ENCODE assay signal across 9 cellular contexts in the genomic region with DNA sequence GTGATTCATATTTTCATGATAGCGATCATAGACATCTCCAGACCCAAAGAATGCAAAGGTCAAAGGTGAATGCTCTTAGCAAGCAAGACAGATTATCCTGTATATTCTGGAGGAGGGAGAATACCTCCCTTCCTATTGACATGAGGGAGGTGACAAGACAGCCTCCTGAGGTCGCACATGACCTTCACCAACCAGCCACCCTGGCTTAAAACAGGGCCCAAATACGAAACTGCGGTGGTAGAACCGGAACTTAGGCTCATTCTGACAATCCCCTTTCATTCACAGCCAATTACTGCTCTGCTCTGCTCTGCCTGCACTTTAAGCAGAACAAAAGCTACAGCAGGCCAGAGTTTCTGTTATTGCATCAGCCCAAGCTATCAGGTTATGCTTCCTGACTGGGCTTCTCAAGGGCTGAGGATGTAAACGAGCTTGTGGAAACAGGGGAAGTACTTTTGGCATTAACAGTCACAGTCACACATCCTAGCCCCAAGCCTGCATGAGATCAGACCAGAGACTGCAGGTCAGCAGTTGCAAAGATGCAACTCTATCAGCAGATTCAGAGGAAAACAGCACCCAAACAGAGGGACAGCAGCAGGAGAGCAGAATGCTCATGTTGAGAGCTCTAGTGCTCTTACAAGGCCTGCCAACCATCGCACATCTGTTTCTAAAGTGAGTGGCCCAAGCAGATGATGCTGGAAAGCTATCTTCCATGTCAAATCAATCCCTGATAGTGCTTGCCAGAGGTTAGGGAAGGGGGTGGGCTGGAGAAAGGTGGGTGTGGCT. TPM values are rescaled to one million over a fixed set of nuclear protein-coding genes. Genes with fewer than 3 reads are reported as not detected.
A peak's percentile ranks its signal among the peaks of the same experiment; 100 is the strongest.
DNase-seq lines count a peak whose midpoint lies in the region; ATAC-seq, FAIRE-seq and TF ChIP-seq lines count a peak whose summit lies in the region.
"Had no signal": no experiment of that assay in that cellular context is flagged by ENCODE, and none has a peak within 500 bp of the region (broad histone marks: within the 10 kb centered on the region; RNA-seq: fewer than 3 reads in every experiment).

No MANE protein-coding gene starts in this region.

- H3K4me2 ChIP-seq in PC-9 (no peak overlapping the region), endothelial cell of umbilical vein (ENCODE audit: insufficient read depth, low read length) (no peak overlapping the region)

- no peak for DNase-seq in GM12892 (ENCODE audit: insufficient read length)
- DNase-seq in PC-9 = no peak
- peak; percentile 1 for DNase-seq in endothelial cell of umbilical vein (ENCODE audit: low read depth, low spot score)
- DNase-seq in stimulated activated naive B cell treated with anti-CD40 and anti-IgM and Interleukin-4, amounts not matched to agents 10 μg/mL and 1 μg/mL and 100 μg/mL, for 72 hours = peak; percentile 36
- no peak for DNase-seq in D341Med (ENCODE audit: low spot score)
- DNase-seq in dorsolateral prefrontal cortex = no peak
- no peak for DNase-seq in adrenal gland

- H4K20me1 ChIP-seq in PC-9 (ENCODE audit: insufficient read depth) = no peaks in the 10 kb centered on the region
- H4K20me1 ChIP-seq in endothelial cell of umbilical vein (replicated peaks; ENCODE audit: control insufficient read depth, extremely low read depth, insufficient read depth, low read length) = no peaks in the 10 kb centered on the region

- POLR2A ChIA-PET in PC-9 (lab: Charles Lee; ENCODE audit: unreplicated experiment) = no interaction called here
- POLR2A ChIA-PET in endothelial cell of umbilical vein (lab: Charles Lee) = no interaction called here

- CTCF ChIA-PET in PC-9 (lab: Charles Lee) (no interaction called here), endothelial cell of umbilical vein (lab: Charles Lee) (interaction anchor here (1.3 kb wide), 1 partner anchor 27 kb away, joined by 3 read pairs; no protein-coding TSS in a partner anchor)

- dilution Hi-C loops in endothelial cell of umbilical vein (cut with MboI; ENCODE audit: extremely low pct_ligation_motif_present, low sequenced_read_pairs) = no loop called here

- H3K4me3 ChIP-seq in PC-9 = no peak overlapping the region
- no peak overlapping the region for H3K4me3 ChIP-seq in endothelial cell of umbilical vein (replicated peaks in 1 of 3; ENCODE audit: insufficient read depth in 1 of 3, low read depth in 1 of 3, low read length in 3 of 3)
- no peak overlapping the region for H3K4me3 ChIP-seq in dorsolateral prefrontal cortex
- H3K4me3 ChIP-seq in adrenal gland = no peak overlapping the region

- H3K4me1 Mint-ChIP-seq in stimulated activated naive B cell treated with anti-CD40 and anti-IgM and Interleukin-4, amounts not matched to agents 10 μg/mL and 1 μg/mL and 100 μg/mL, for 72 hours = peaks cover 25 to 27% of the 10 kb centered on the region in 2 donors

- TF ChIP-seq POLR2A in GM12892 (IDR thresholded peaks at IDR 0.05; ENCODE audit: low read depth, low read length) = no peak
- no peak for TF ChIP-seq POLR2A in endothelial cell of umbilical vein (IDR thresholded peaks at IDR 0.05; ENCODE audit: low read depth, low read length)
- no peak for TF ChIP-seq POLR2A in adrenal gland (IDR thresholded peaks at IDR 0.05)

- no peaks in the 10 kb centered on the region for H3F3A ChIP-seq in PC-9 (ENCODE audit: insufficient read depth, low read depth)

- H3K9me3 Mint-ChIP-seq in stimulated activated naive B cell treated with anti-CD40 and anti-IgM and Interleukin-4, amounts not matched to agents 10 μg/mL and 1 μg/mL and 100 μg/mL, for 72 hours = no peaks in the 10 kb centered on the region

- H3K9me3 ChIP-seq in PC-9 (ENCODE audit: insufficient read depth, low read depth) (no peaks in the 10 kb centered on the region), endothelial cell of umbilical vein (replicated peaks; ENCODE audit: control insufficient read depth, insufficient read depth, low read length) (no peaks in the 10 kb centered on the region), adrenal gland (replicated peaks in 1 of 3) (no peaks in the 10 kb centered on the region)

- no peaks in the 10 kb centered on the region for H3K9me1 ChIP-seq in endothelial cell of umbilical vein (replicated peaks; ENCODE audit: control insufficient read depth, extremely low read depth, insufficient read depth, low read length)

- peak overlapping the region; percentile 85 for H3K27ac Mint-ChIP-seq in stimulated activated naive B cell treated with anti-CD40 and anti-IgM and Interleukin-4, amounts not matched to agents 10 μg/mL and 1 μg/mL and 100 μg/mL, for 72 hours

- peak; percentile 88 for FAIRE-seq in GM12892 (lab: Jason Lieb, UNC)
- FAIRE-seq in endothelial cell of umbilical vein (lab: Jason Lieb, UNC) = no peak
- FAIRE-seq: islet of Langerhans had no signal

- peak overlapping the region in 1 of 2 donors; percentile 17 for H3K4me3 Mint-ChIP-seq in stimulated activated naive B cell treated with anti-CD40 and anti-IgM and Interleukin-4, amounts not matched to agents 10 μg/mL and 1 μg/mL and 100 μg/mL, for 72 hours

- H3K27ac ChIP-seq in PC-9 (peak overlapping the region; percentile 53; the same call in 1 of the 2 replicates), endothelial cell of umbilical vein (ENCODE audit: insufficient read depth, low read depth, low read length) (no peak overlapping the region), dorsolateral prefrontal cortex (no peak overlapping the region), adrenal gland (no peak overlapping the region)

- ATAC-seq in HG02798 (IDR thresholded peaks at IDR 0.05; ENCODE audit: poor library complexity, unreplicated experiment) = peak; percentile 83
- peak; percentile 87 to 88 for ATAC-seq in stimulated activated naive B cell treated with anti-CD40 and anti-IgM and Interleukin-4, amounts not matched to agents 10 μg/mL and 1 μg/mL and 100 μg/mL, for 72 hours (replicated peaks)

- WGBS in adrenal gland, 4 donors = 62 to 71% (median 67%) methylated on average over 6 to 7 of the region's 7 CpGs

- H3K9ac ChIP-seq in endothelial cell of umbilical vein (replicated peaks; ENCODE audit: extremely low read depth, insufficient read depth, low read length) = no peak overlapping the region

- TF ChIP-seq CTCF in PC-9 (conservative IDR thresholded peaks at IDR 0.05) (no peak), endothelial cell of umbilical vein (IDR thresholded peaks at IDR 0.05; ENCODE audit: extremely low read depth in 1 of 2, insufficient read depth in 1 of 2, low read depth in 1 of 2, low read length in 2 of 2) (no peak), dorsolateral prefrontal cortex (IDR thresholded peaks at IDR 0.05 in 54 of 56, conservative IDR thresholded peaks at IDR 0.05 in 2 of 56; ENCODE audit: low read depth in 1 of 56, partially characterized antibody in 56 of 56) (no peak), adrenal gland (IDR thresholded peaks at IDR 0.05) (no peak)

- H3K27me3 Mint-ChIP-seq in stimulated activated naive B cell treated with anti-CD40 and anti-IgM and Interleukin-4, amounts not matched to agents 10 μg/mL and 1 μg/mL and 100 μg/mL, for 72 hours = peaks cover 0 to 5% of the 10 kb centered on the region in 2 donors

- H3K79me2 ChIP-seq in PC-9 (ENCODE audit: low read depth) = no peaks in the 10 kb centered on the region
- no peaks in the 10 kb centered on the region for H3K79me2 ChIP-seq in endothelial cell of umbilical vein (ENCODE audit: control insufficient read depth, insufficient read depth, low read length)

- H3K36me3 ChIP-seq in PC-9 (ENCODE audit: low read depth) = no peaks in the 10 kb centered on the region
- H3K36me3 ChIP-seq in endothelial cell of umbilical vein (ENCODE audit: control insufficient read depth in 2 of 2, extremely low read depth in 1 of 2, insufficient read depth in 2 of 2, low read length in 2 of 2) = no peaks in the 10 kb centered on the region
- H3K36me3 ChIP-seq in adrenal gland (replicated peaks in 1 of 2) = no peaks in the 10 kb centered on the region

- intact Hi-C loops in PC-9 (cut with micrococcal nuclease; ENCODE audit: unreplicated experiment) (no loop called here), endothelial cell of umbilical vein (cut with micrococcal nuclease) (no loop called here), dorsolateral prefrontal cortex (cut with DNase I) (no loop called here), adrenal gland (cut with DNase I) (no loop called here)

- H3K9me2 ChIP-seq in PC-9 (ENCODE audit: insufficient read depth) = no peaks in the 10 kb centered on the region

- H3K27me3 ChIP-seq in PC-9 (ENCODE audit: insufficient read depth, low read depth) = no peaks in the 10 kb centered on the region
- no peaks in the 10 kb centered on the region for H3K27me3 ChIP-seq in endothelial cell of umbilical vein (ENCODE audit: control insufficient read depth in 2 of 2, insufficient read depth in 2 of 2, low read length in 2 of 2)
- H3K27me3 ChIP-seq in dorsolateral prefrontal cortex = peaks cover 0 to 51% (median 7%) of the 10 kb centered on the region in 45 donors
- peaks cover 6% of the 10 kb centered on the region for H3K27me3 ChIP-seq in adrenal gland

- BruUV-seq in PC-9 (replicated peaks; lab: Mats Ljungman, UMichigan) (no TSS peak), endothelial cell of umbilical vein (replicated peaks; lab: Mats Ljungman, UMichigan) (no TSS peak)

- H3K36me3 Mint-ChIP-seq in stimulated activated naive B cell treated with anti-CD40 and anti-IgM and Interleukin-4, amounts not matched to agents 10 μg/mL and 1 μg/mL and 100 μg/mL, for 72 hours = peaks cover 8 to 35% of the 10 kb centered on the region in 2 donors

- H2AFZ ChIP-seq in PC-9 (no peak overlapping the region), endothelial cell of umbilical vein (ENCODE audit: low read depth, low read length) (no peak overlapping the region)

- H3K4me1 ChIP-seq in PC-9 (replicated peaks; ENCODE audit: insufficient read depth) (no peaks in the 10 kb centered on the region), endothelial cell of umbilical vein (ENCODE audit: control insufficient read depth, extremely low read depth, insufficient read depth, low read length) (no peaks in the 10 kb centered on the region), adrenal gland (replicated peaks in 1 of 2) (no peaks in the 10 kb centered on the region)

TF ChIP-seq in endothelial cell of umbilical vein, 7 proteins besides CTCF, POLR2A, EP300 and RAD21 (continues in another document):
- TF ChIP-seq FOS (IDR thresholded peaks at IDR 0.05; ENCODE audit: borderline replicate concordance, insufficient read depth, low read length) = no peak

RNA-seq across cellular contexts. Expression of gene MAP3K15, which starts 51.2 kb away (rescaled TPM):
- polyA plus RNA-seq in GM12892 (2012; ENCODE audit: missing spikeins) = not detected
- not detected in 2 replicates for total RNA-seq in PC-9 (2021)
- total RNA-seq in endothelial cell of umbilical vein = 0.09 TPM in 1 of 2 replicates, not detected in the other
- 0.01 and 0.03 TPM in 2 replicates for polyA plus RNA-seq in endothelial cell of umbilical vein
- polyA plus RNA-seq in endothelial cell of umbilical vein (2011; cell fraction: cytosol; rRNA removed) = 0.03 and 0.06 TPM in 2 replicates
- polyA plus RNA-seq in endothelial cell of umbilical vein (2011; cell fraction: nucleus; rRNA removed) = 0.08 TPM in 1 of 2 replicates, not detected in the other
- 0.07 TPM in 1 of 2 replicates, not detected in the other for polyA plus RNA-seq in endothelial cell of umbilical vein (2012)
- not detected in 2 replicates for polyA minus RNA-seq in endothelial cell of umbilical vein
- 1.0 TPM for polyA minus RNA-seq in endothelial cell of umbilical vein (2011; cell fraction: cytosol; rRNA and poly(A)+ RNA removed)
- polyA minus RNA-seq in endothelial cell of umbilical vein (2011; cell fraction: nucleus; rRNA and poly(A)+ RNA removed) = 0.10 and 0.14 TPM in 2 replicates
- total RNA-seq in dorsolateral prefrontal cortex = under 1 TPM in 79 of 120 experiments, not detected in 41; 0.12 to 0.78 (median 0.32) TPM
- total RNA-seq in adrenal gland = 10 to 100 TPM; 28.9 to 82.5 (median 64.4) TPM
- polyA plus RNA-seq in adrenal gland = 10 to 100 TPM; 49.9 to 73.5 (median 70.5) TPM

Comparison
In these comparisons a context has a peak if more than half of its experiments do, and no peak if none do; other contexts are left out.
1. DNase-seq: peak in endothelial cell of umbilical vein (single experiment) and stimulated activated naive B cell treated with anti-CD40 and anti-IgM and Interleukin-4, amounts not matched to agents 10 μg/mL and 1 μg/mL and 100 μg/mL, for 72 hours (single experiment); none in GM12892 (single experiment), PC-9 (0 of 2), D341Med (single experiment), dorsolateral prefrontal cortex (0 of 10) and adrenal gland (0 of 7).
2. RNA of gene MAP3K15, which starts 51.2 kb away (total RNA-seq): 28.9 to 82.5 TPM in adrenal gland; 0.12 to 0.78 TPM in dorsolateral prefrontal cortex, 0.09 TPM in endothelial cell of umbilical vein and not detected in PC-9; every median in the first group is over 10 times any median in the second.